In the genomic region with DNA sequence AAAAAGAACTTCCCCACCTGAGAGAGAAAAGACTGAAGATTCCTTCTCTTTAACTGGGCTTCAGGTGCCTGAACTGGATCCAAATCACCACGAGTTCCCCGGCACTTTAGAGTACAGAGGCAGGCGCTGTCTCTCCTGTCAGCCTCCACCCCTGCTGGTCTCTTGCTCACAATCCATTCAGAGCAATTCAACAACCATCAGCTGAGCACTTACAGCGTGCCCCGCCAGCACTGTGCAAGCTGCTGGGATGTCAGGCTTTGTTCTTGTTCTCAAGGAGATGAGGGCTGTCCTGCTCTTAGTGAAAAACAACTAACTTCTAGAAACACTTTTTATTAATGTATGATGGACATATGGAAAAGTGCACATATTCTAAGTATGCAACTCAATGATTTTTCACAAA, we compare ENCODE assay signal across 14 cellular contexts.
DNase-seq lines count a peak whose midpoint lies in the region; ATAC-seq and TF ChIP-seq lines count a peak whose summit lies in the region.
"Had no signal": no experiment of that assay in that cellular context is flagged by ENCODE, and none has a peak within 500 bp of the region (broad histone marks: within the 10 kb centered on the region; RNA-seq: fewer than 3 reads in every experiment).

No MANE protein-coding gene starts in this region.

- intact Hi-C loops in A673 (cut with micrococcal nuclease; ENCODE audit: unreplicated experiment) = no loop called here
- intact Hi-C loops in breast epithelium (cut with DNase I; ENCODE audit: low total_unique reads) = no loop called here

- H3K36me3 ChIP-seq in A673 (ENCODE audit: insufficient read depth, low read length, poor library complexity, severe bottlenecking) (no peaks in the 10 kb centered on the region), breast epithelium (no peaks in the 10 kb centered on the region)

- no peak for ATAC-seq in HG02759 (IDR thresholded peaks at IDR 0.05; ENCODE audit: unreplicated experiment)
- ATAC-seq in HG02870 (IDR thresholded peaks at IDR 0.05; ENCODE audit: unreplicated experiment) = no peak
- ATAC-seq: stimulated activated memory B cell treated with anti-CD40 and anti-IgM and Interleukin-4, amounts not matched to agents 10 μg/mL and 1 μg/mL and 100 μg/mL, for 72 hours had no signal

- H3K9me3 ChIP-seq in A673 (ENCODE audit: low read depth, low read length, poor library complexity, severe bottlenecking) = no peaks in the 10 kb centered on the region
- H3K9me3 ChIP-seq in breast epithelium = no peaks in the 10 kb centered on the region

- H3K4me3 ChIP-seq in A673 (ENCODE audit: low read depth, low read length, poor library complexity, severe bottlenecking) (no peak overlapping the region), breast epithelium (no peak overlapping the region)

- peak; percentile 35 for DNase-seq in A673 (ENCODE audit: low spot score)
- DNase-seq in ELF-1 (ENCODE audit: low read depth, low spot score) = peak; percentile 47
- peak; percentile 23 for DNase-seq in NCI-H748 treated with DMSO at 0.1 percent for 48 hours (lab: John Stamatoyannopoulos, UW)
- DNase-seq in iPS-NIHi11 (ENCODE audit: low spot score) = peak; percentile 37
- DNase-seq in breast epithelium (ENCODE audit: low spot score in 2 of 2) = no peak
- DNase-seq in stimulated activated naive CD4-positive, alpha-beta T cell treated with Interleukin-2 at 50 U/mL for 16 hours (lab: John Stamatoyannopoulos, UW) = no peak
- DNase-seq: activated CD4-positive, CD25-positive, alpha-beta regulatory T cell treated with anti-CD3 and anti-CD28 coated beads, Interleukin-2, amount 50 U/mL, for 72 hours; activated T-cell treated with anti-CD3 and anti-CD28 coated beads, Interleukin-2, amount 50 U/mL, for 24 hours; aorta; GF-D8; Karpas-422 had no signal

- CTCF ChIA-PET in A673 (lab: Charles Lee) = no interaction called here

- TF ChIP-seq POLR2A in breast epithelium (IDR thresholded peaks at IDR 0.05) = no peak

- H3K27me3 ChIP-seq in A673 (replicated peaks; ENCODE audit: insufficient read depth, low read depth, low read length, poor library complexity) (peaks cover 66% of the 10 kb centered on the region), breast epithelium (no peaks in the 10 kb centered on the region)

- H3K4me1 ChIP-seq in A673 (ENCODE audit: insufficient read depth, low read length, poor library complexity, severe bottlenecking) (no peaks in the 10 kb centered on the region), breast epithelium (no peaks in the 10 kb centered on the region)

- TF ChIP-seq CTCF in A673 (conservative IDR thresholded peaks at IDR 0.05; ENCODE audit: low read depth, low read length) = no peak
- TF ChIP-seq CTCF in breast epithelium (IDR thresholded peaks at IDR 0.05) = no peak

- H3K27ac ChIP-seq in A673 (ENCODE audit: low read depth, low read length, poor library complexity, severe bottlenecking) = no peak overlapping the region
- no peak overlapping the region for H3K27ac ChIP-seq in breast epithelium

- POLR2A ChIA-PET in A673 (lab: Charles Lee; ENCODE audit: low non-redundant PET) = no interaction called here

- no TSS peak for BruUV-seq in A673 (replicated peaks; lab: Mats Ljungman, UMichigan)

Comparison
In these comparisons a context has a peak if more than half of its experiments do, and no peak if none do; other contexts are left out.
1. DNase-seq: peak in A673 (single experiment), ELF-1 (single experiment), NCI-H748 treated with DMSO at 0.1 percent for 48 hours (single experiment) and iPS-NIHi11 (single experiment); none in breast epithelium (0 of 2) and stimulated activated naive CD4-positive, alpha-beta T cell treated with Interleukin-2 at 50 U/mL for 16 hours (single experiment).